Comparison of ENCODE assay signal across 13 cellular contexts in genomic region chr3:141795311-141795710, GRCh38. TPM values are rescaled to one million over a fixed set of nuclear protein-coding genes. Genes with fewer than 3 reads are reported as not detected.
DNase-seq lines count a peak whose midpoint lies in the region.
"Had no signal": no experiment of that assay in that cellular context is flagged by ENCODE, and none has a peak within 500 bp of the region (broad histone marks: within the 10 kb centered on the region; RNA-seq: fewer than 3 reads in every experiment).

No MANE protein-coding gene starts in this region.

- no peak for DNase-seq in activated CD4-positive, alpha-beta T cell treated with anti-CD3 and anti-CD28 coated beads, Interleukin-2, amount 10 ng/mL, durations not matched to agents 24 days and 14 days
- no peak for DNase-seq in activated CD4-positive, alpha-beta T cell treated with anti-CD3 and anti-CD28 coated beads, Interleukin-2, amount 50 U/mL, for 1 hour
- DNase-seq in activated CD8-positive, alpha-beta memory T cell treated with anti-CD3 and anti-CD28 coated beads, Interleukin-2, amount 50 U/mL, for 4 hours = peak; percentile 17
- peak; percentile 73 for DNase-seq in islet precursor cell
- DNase-seq in HAP-1 (ENCODE audit: low spot score in 2 of 2) = no peak
- DNase-seq in effector CD8-positive, alpha-beta T cell (lab: John Stamatoyannopoulos, UW) = no peak
- DNase-seq in dedifferentiated amniotic fluid mesenchymal stem cell (ENCODE audit: extremely low spot score) = no peak
- DNase-seq: HFFc6, NCI-H226, occipital lobe had no signal

- H3K4me1 ChIP-seq in HAP-1 = peaks cover 2% of the 10 kb centered on the region; the same call in 1 of the 2 replicates

- no peaks in the 10 kb centered on the region for H3K36me3 ChIP-seq in HAP-1 (replicated peaks)

- no peaks in the 10 kb centered on the region for H3K9me3 Mint-ChIP-seq in activated CD4-positive, alpha-beta T cell treated with anti-CD3 and anti-CD28 coated beads, Interleukin-2, amount 10 ng/mL, durations not matched to agents 24 days and 14 days
- H3K9me3 Mint-ChIP-seq in stimulated activated naive CD8-positive, alpha-beta T cell treated with anti-CD3 and anti-CD28 coated beads, Interleukin-15, Interleukin-2, amounts not matched to agents 100 ng/mL and 50 ng/mL, for 24 hours = no peaks in the 10 kb centered on the region

- H3K27ac Mint-ChIP-seq in activated CD4-positive, alpha-beta T cell treated with anti-CD3 and anti-CD28 coated beads, Interleukin-2, amount 10 ng/mL, durations not matched to agents 24 days and 14 days = peak overlapping the region; percentile 52
- H3K27ac Mint-ChIP-seq in stimulated activated naive CD8-positive, alpha-beta T cell treated with anti-CD3 and anti-CD28 coated beads, Interleukin-15, Interleukin-2, amounts not matched to agents 100 ng/mL and 50 ng/mL, for 24 hours = peak overlapping the region; percentile 99
- H3K27ac Mint-ChIP-seq: HFFc6 had no signal

- no peaks in the 10 kb centered on the region for H3K36me3 Mint-ChIP-seq in activated CD4-positive, alpha-beta T cell treated with anti-CD3 and anti-CD28 coated beads, Interleukin-2, amount 10 ng/mL, durations not matched to agents 24 days and 14 days (ENCODE audit: low read depth)
- no peaks in the 10 kb centered on the region for H3K36me3 Mint-ChIP-seq in stimulated activated naive CD8-positive, alpha-beta T cell treated with anti-CD3 and anti-CD28 coated beads, Interleukin-15, Interleukin-2, amounts not matched to agents 100 ng/mL and 50 ng/mL, for 24 hours (ENCODE audit: low read depth)

- H3K27me3 Mint-ChIP-seq in activated CD4-positive, alpha-beta T cell treated with anti-CD3 and anti-CD28 coated beads, Interleukin-2, amount 10 ng/mL, durations not matched to agents 24 days and 14 days = no peaks in the 10 kb centered on the region
- H3K27me3 Mint-ChIP-seq in stimulated activated naive CD8-positive, alpha-beta T cell treated with anti-CD3 and anti-CD28 coated beads, Interleukin-15, Interleukin-2, amounts not matched to agents 100 ng/mL and 50 ng/mL, for 24 hours = no peaks in the 10 kb centered on the region

- intact Hi-C loops in activated CD4-positive, alpha-beta T cell treated with anti-CD3 and anti-CD28 coated beads, Interleukin-2, amount 10 ng/mL, durations not matched to agents 24 days and 14 days (cut with micrococcal nuclease) = loop anchor here (5.0 kb wide), 3 partner anchors 97 to 652 kb away; partner anchors contain the start of genes TFDP2 and XRN1

- in situ Hi-C loops in HAP-1 (cut with MboI; ENCODE audit: low sequenced_read_pairs) = no loop called here

- no peaks in the 10 kb centered on the region for H3K27me3 ChIP-seq in HAP-1 (ENCODE audit: low read depth)

- H3K4me3 ChIP-seq in HAP-1 = no peak overlapping the region

- H3K4me3 Mint-ChIP-seq in activated CD4-positive, alpha-beta T cell treated with anti-CD3 and anti-CD28 coated beads, Interleukin-2, amount 10 ng/mL, durations not matched to agents 24 days and 14 days = peak overlapping the region; percentile 9
- H3K4me3 Mint-ChIP-seq in stimulated activated naive CD8-positive, alpha-beta T cell treated with anti-CD3 and anti-CD28 coated beads, Interleukin-15, Interleukin-2, amounts not matched to agents 100 ng/mL and 50 ng/mL, for 24 hours = peak overlapping the region; percentile 34
- H3K4me3 Mint-ChIP-seq: HFFc6 had no signal

- H3K9me3 ChIP-seq in HAP-1 = no peaks in the 10 kb centered on the region

- H3K4me1 Mint-ChIP-seq in activated CD4-positive, alpha-beta T cell treated with anti-CD3 and anti-CD28 coated beads, Interleukin-2, amount 10 ng/mL, durations not matched to agents 24 days and 14 days = peaks cover 44% of the 10 kb centered on the region
- peaks cover 54% of the 10 kb centered on the region for H3K4me1 Mint-ChIP-seq in stimulated activated naive CD8-positive, alpha-beta T cell treated with anti-CD3 and anti-CD28 coated beads, Interleukin-15, Interleukin-2, amounts not matched to agents 100 ng/mL and 50 ng/mL, for 24 hours (ENCODE audit: low read depth)

RNA-seq across cellular contexts. Expression of gene GRK7, which starts 32.1 kb away (rescaled TPM):
- not detected in 2 replicates for total RNA-seq in activated CD4-positive, alpha-beta T cell treated with anti-CD3 and anti-CD28 coated beads, Interleukin-2, amount 10 ng/mL, durations not matched to agents 24 days and 14 days
- total RNA-seq: A673, HFFc6, MCF 10A, occipital lobe had no signal

RNA-seq across cellular contexts. Expression of gene RNF7, which starts 57.2 kb away (rescaled TPM):
- total RNA-seq in activated CD4-positive, alpha-beta T cell treated with anti-CD3 and anti-CD28 coated beads, Interleukin-2, amount 10 ng/mL, durations not matched to agents 24 days and 14 days = 67.3 and 72.5 TPM in 2 replicates

Comparison
In these comparisons a context has a peak if more than half of its experiments do, and no peak if none do; other contexts are left out.
1. DNase-seq: peak in activated CD8-positive, alpha-beta memory T cell treated with anti-CD3 and anti-CD28 coated beads, Interleukin-2, amount 50 U/mL, for 4 hours (single experiment) and islet precursor cell (single experiment); none in activated CD4-positive, alpha-beta T cell treated with anti-CD3 and anti-CD28 coated beads, Interleukin-2, amount 10 ng/mL, durations not matched to agents 24 days and 14 days (single experiment), activated CD4-positive, alpha-beta T cell treated with anti-CD3 and anti-CD28 coated beads, Interleukin-2, amount 50 U/mL, for 1 hour (single experiment), HAP-1 (0 of 2), effector CD8-positive, alpha-beta T cell (single experiment) and dedifferentiated amniotic fluid mesenchymal stem cell (single experiment).